1 cellular context compared by ENCODE assay signal in genomic region chr11:65329944-65330403, GRCh38.
A peak's percentile ranks its signal among the peaks of the same experiment; 100 is the strongest.
TF ChIP-seq lines count a peak whose summit lies in the region.

No MANE protein-coding gene starts in this region.

TF ChIP-seq in K562, 482 proteins besides CTCF, POLR2A, EP300 and RAD21 (continued from another document and continues in another):
- TF ChIP-seq MAFG (tag; conservative IDR thresholded peaks at IDR 0.05) (no peak), ZNF282 (CRISPR knock-in tag; IDR thresholded peaks at IDR 0.05) (no peak), L3MBTL2 (IDR thresholded peaks at IDR 0.05) (peak; percentile 80), KLF16 (IDR thresholded peaks at IDR 0.05) (peak; percentile 42; the same call in 1 of the 2 replicates), HDAC1 (IDR thresholded peaks at IDR 0.05) (0 out of 4 replicates have a peak, but pooled peaks of 1 of the 2 experiments have one; percentile 42), CHD2 (IDR thresholded peaks at IDR 0.05; ENCODE audit: low read depth, low read length) (no peak), ILK (tag; IDR thresholded peaks at IDR 0.05; ENCODE audit: borderline replicate concordance, low read depth) (no peak), ZBTB1 (CRISPR knock-in tag; IDR thresholded peaks at IDR 0.05; ENCODE audit: borderline replicate concordance, low read depth) (no peak), BCL6 (CRISPR knock-in tag; IDR thresholded peaks at IDR 0.05) (no peak), STAT5A (IDR thresholded peaks at IDR 0.05; ENCODE audit: borderline replicate concordance, low read length) (no peak), PHTF2 (CRISPR knock-in tag; IDR thresholded peaks at IDR 0.05) (no peak), TRIM28 (IDR thresholded peaks at IDR 0.05) (0 out of 2 replicates have a peak, but pooled peaks have one; percentile 17), TOE1 (IDR thresholded peaks at IDR 0.05; ENCODE audit: borderline replicate concordance) (no peak), TOE1 (CRISPR knock-in tag; IDR thresholded peaks at IDR 0.05; ENCODE audit: borderline replicate concordance, low read depth) (no peak), EP400 (IDR thresholded peaks at IDR 0.05) (peak; percentile 62), ZBTB11 (CRISPR knock-in tag; IDR thresholded peaks at IDR 0.05) (no peak), ZNF507 (tag; conservative IDR thresholded peaks at IDR 0.05) (no peak), PATZ1 (CRISPR knock-in tag; IDR thresholded peaks at IDR 0.05; ENCODE audit: borderline replicate concordance) (no peak), ZNF384 (IDR thresholded peaks at IDR 0.05; ENCODE audit: low read depth, low read length) (peak; percentile 41; the same call in 1 of the 2 replicates), FOXM1 (IDR thresholded peaks at IDR 0.05; ENCODE audit: low read depth) (no peak), FOXM1 (CRISPR knock-in tag; IDR thresholded peaks at IDR 0.05; ENCODE audit: low read depth) (no peak), LCOR (CRISPR knock-in tag; IDR thresholded peaks at IDR 0.05) (peak; percentile 41; the same call in 1 of the 2 replicates), ZNF324 (CRISPR knock-in tag; IDR thresholded peaks at IDR 0.05) (no peak), HLTF (IDR thresholded peaks at IDR 0.05) (no peak), E2F6 (IDR thresholded peaks at IDR 0.05; ENCODE audit: borderline replicate concordance in 1 of 2, extremely low read depth in 1 of 2, insufficient read depth in 1 of 2, insufficient read length in 1 of 2, low read depth in 1 of 2, low read length in 1 of 2, poor library complexity in 1 of 2, severe bottlenecking in 1 of 2) (peak in 1 of 2 experiments; percentile 47), E4F1 (CRISPR knock-in tag; IDR thresholded peaks at IDR 0.05; ENCODE audit: borderline replicate concordance) (no peak), HNRNPUL1 (IDR thresholded peaks at IDR 0.05; ENCODE audit: low read length) (no peak), CBX2 (IDR thresholded peaks at IDR 0.05; ENCODE audit: insufficient read depth, low read length, poor library complexity, severe bottlenecking) (no peak), BRCA1 (IDR thresholded peaks at IDR 0.05) (no peak), BRCA1 (CRISPR knock-in tag; IDR thresholded peaks at IDR 0.05) (no peak), ARID2 (IDR thresholded peaks at IDR 0.05) (no peak), RBM17 (IDR thresholded peaks at IDR 0.05; ENCODE audit: borderline replicate concordance, low read depth, low read length) (no peak), SMC3 (conservative IDR thresholded peaks at IDR 0.05; ENCODE audit: insufficient read depth, low read depth, low read length) (peak; percentile 68; the same call in 1 of the 2 replicates), ZKSCAN8 (CRISPR knock-in tag; IDR thresholded peaks at IDR 0.05) (0 out of 2 replicates have a peak, but pooled peaks have one; percentile 20), NR2C2 (CRISPR knock-in tag; IDR thresholded peaks at IDR 0.05) (no peak), NR2C2 (tag; IDR thresholded peaks at IDR 0.05) (no peak), NR1H2 (CRISPR knock-in tag; IDR thresholded peaks at IDR 0.05) (no peak), POLR2B (IDR thresholded peaks at IDR 0.05; ENCODE audit: low read depth, partially characterized antibody) (no peak), KAT8 (IDR thresholded peaks at IDR 0.05; ENCODE audit: low read depth) (no peak), USF1 (CRISPR knock-in tag; IDR thresholded peaks at IDR 0.05) (no peak), THRAP3 (IDR thresholded peaks at IDR 0.05; ENCODE audit: borderline replicate concordance) (no peak), SP1 (CRISPR knock-in tag; IDR thresholded peaks at IDR 0.05) (no peak), XRCC3 (IDR thresholded peaks at IDR 0.05) (no peak), ZBTB33 (CRISPR knock-in tag; IDR thresholded peaks at IDR 0.05) (peak; percentile 30; the same call in 1 of the 2 replicates), ATF7 (IDR thresholded peaks at IDR 0.05) (no peak), MTF1 (CRISPR knock-in tag; IDR thresholded peaks at IDR 0.05; ENCODE audit: borderline replicate concordance) (no peak), ETS2 (tag; IDR thresholded peaks at IDR 0.05; ENCODE audit: borderline replicate concordance, poor library complexity, severe bottlenecking) (no peak), MEIS2 (IDR thresholded peaks at IDR 0.05; ENCODE audit: partially characterized antibody) (peak; percentile 53), ZNF766 (CRISPR knock-in tag; conservative IDR thresholded peaks at IDR 0.05) (0 out of 2 replicates have a peak, but pooled peaks have one; percentile 47), RCOR1 (IDR thresholded peaks at IDR 0.05; ENCODE audit: borderline replicate concordance in 1 of 2, low read depth in 2 of 2, low read length in 2 of 2) (0 out of 4 replicates have a peak, but pooled peaks of 1 of the 2 experiments have one; percentile 20), FOXP1 (CRISPR knock-in tag; IDR thresholded peaks at IDR 0.05) (no peak), MYC (IDR thresholded peaks at IDR 0.05; ENCODE audit: low read depth, low read length) (peak; percentile 57; the same call in 1 of the 2 replicates), MYC (CRISPR knock-in tag; IDR thresholded peaks at IDR 0.05; ENCODE audit: borderline replicate concordance, low read depth) (no peak), BACH1 (tag; IDR thresholded peaks at IDR 0.05) (no peak), ZNF395 (CRISPR knock-in tag; IDR thresholded peaks at IDR 0.05) (no peak), SPI1 (IDR thresholded peaks at IDR 0.05; ENCODE audit: borderline replicate concordance, low read depth, low read length) (no peak), CLOCK (CRISPR knock-in tag; IDR thresholded peaks at IDR 0.05; ENCODE audit: borderline replicate concordance) (no peak), GABPB2 (CRISPR knock-in tag; conservative IDR thresholded peaks at IDR 0.05) (no peak), SRSF1 (IDR thresholded peaks at IDR 0.05; ENCODE audit: low read depth, low read length) (no peak), WHSC1 (IDR thresholded peaks at IDR 0.05; ENCODE audit: low read length) (no peak), ESRRB (CRISPR knock-in tag; IDR thresholded peaks at IDR 0.05; ENCODE audit: borderline replicate concordance) (no peak), ZNF232 (CRISPR knock-in tag; IDR thresholded peaks at IDR 0.05) (no peak)
